Comparison of ENCODE assay signal across 29 cellular contexts in genomic region chr2:45984896-45985488, GRCh38.
DNase-seq lines count a peak whose midpoint lies in the region; ATAC-seq, FAIRE-seq and TF ChIP-seq lines count a peak whose summit lies in the region.
"Had no signal": no experiment of that assay in that cellular context is flagged by ENCODE, and none has a peak within 500 bp of the region (broad histone marks: within the 10 kb centered on the region; RNA-seq: fewer than 3 reads in every experiment).

No MANE protein-coding gene starts in this region.

- ATAC-seq in HG03175 (IDR thresholded peaks at IDR 0.05; ENCODE audit: unreplicated experiment) (peak; percentile 57), upper lobe of right lung (no peak), HG03045 (IDR thresholded peaks at IDR 0.05; ENCODE audit: unreplicated experiment) (no peak), GM18520 (IDR thresholded peaks at IDR 0.05; ENCODE audit: unreplicated experiment) (no peak)
- ATAC-seq: GM23338, K562, right lobe of liver, WTC11 had no signal

- H3K27ac ChIP-seq in upper lobe of right lung, result no peak overlapping the region
- H3K27ac ChIP-seq: right lobe of liver had no signal

- no peaks in the 10 kb centered on the region for H3K9me3 Mint-ChIP-seq in osteocyte (ENCODE audit: unreplicated experiment)
- H3K9me3 Mint-ChIP-seq: activated naive CD4-positive, alpha-beta T cell treated with anti-CD3 and anti-CD28 coated beads, Interleukin-2, amount 10 ng/mL, durations not matched to agents 7 days and 5 days; activated T-helper 1 cell treated with anti-CD3 and anti-CD28 coated beads, Interleukin-12 subunit alpha, Interleukin-12 subunit beta, Interleukin-2, Interleukin-4 antibody, amounts not matched to agents 30 ng/mL and 10 ng/mL and 1 ng/mL, durations not matched to agents 14 hours and 24 hours and 36 hours; brain; CD14-positive monocyte; GM23338; HFFc6; type B pancreatic cell; WTC11 had no signal

- TF ChIP-seq CTCF in osteocyte (IDR thresholded peaks at IDR 0.05), result no peak
- no peak for TF ChIP-seq CTCF in upper lobe of right lung (IDR thresholded peaks at IDR 0.05)

- H3K4me3 Mint-ChIP-seq in osteocyte (ENCODE audit: unreplicated experiment), result no peak overlapping the region
- H3K4me3 Mint-ChIP-seq: activated naive CD4-positive, alpha-beta T cell treated with anti-CD3 and anti-CD28 coated beads, Interleukin-2, amount 10 ng/mL, durations not matched to agents 7 days and 5 days; activated T-helper 1 cell treated with anti-CD3 and anti-CD28 coated beads, Interleukin-12 subunit alpha, Interleukin-12 subunit beta, Interleukin-2, Interleukin-4 antibody, amounts not matched to agents 30 ng/mL and 10 ng/mL and 1 ng/mL, durations not matched to agents 14 hours and 24 hours and 36 hours; brain; CD14-positive monocyte; GM23338; HFFc6; type B pancreatic cell; WTC11 had no signal

- H3K27me3 Mint-ChIP-seq in osteocyte (ENCODE audit: unreplicated experiment), result no peaks in the 10 kb centered on the region
- H3K27me3 Mint-ChIP-seq: activated naive CD4-positive, alpha-beta T cell treated with anti-CD3 and anti-CD28 coated beads, Interleukin-2, amount 10 ng/mL, durations not matched to agents 7 days and 5 days; type B pancreatic cell had no signal

- peak; percentile 76 for FAIRE-seq in GM12891 (lab: Jason Lieb, UNC)
- FAIRE-seq: GM18507, K562 had no signal

- no peaks in the 10 kb centered on the region for H3K9me3 ChIP-seq in upper lobe of right lung
- H3K9me3 ChIP-seq: right lobe of liver had no signal

- no peak overlapping the region for H3K4me3 ChIP-seq in upper lobe of right lung
- H3K4me3 ChIP-seq: GM23338, K562, right lobe of liver had no signal

- H3K4me1 ChIP-seq in upper lobe of right lung, result peaks cover 8% of the 10 kb centered on the region

- no peak for TF ChIP-seq POLR2A in GM12891 (IDR thresholded peaks at IDR 0.05; ENCODE audit: low read depth, low read length)

- intact Hi-C loops in upper lobe of right lung (cut with DNase I), result no loop called here

- no peak overlapping the region for H3K27ac Mint-ChIP-seq in osteocyte (ENCODE audit: unreplicated experiment)
- H3K27ac Mint-ChIP-seq: activated naive CD4-positive, alpha-beta T cell treated with anti-CD3 and anti-CD28 coated beads, Interleukin-2, amount 10 ng/mL, durations not matched to agents 7 days and 5 days; activated T-helper 1 cell treated with anti-CD3 and anti-CD28 coated beads, Interleukin-12 subunit alpha, Interleukin-12 subunit beta, Interleukin-2, Interleukin-4 antibody, amounts not matched to agents 30 ng/mL and 10 ng/mL and 1 ng/mL, durations not matched to agents 14 hours and 24 hours and 36 hours; brain; GM23338; HFFc6; type B pancreatic cell; WTC11 had no signal

- peaks cover 12% of the 10 kb centered on the region for H3K36me3 Mint-ChIP-seq in osteocyte (ENCODE audit: unreplicated experiment)
- H3K36me3 Mint-ChIP-seq: activated naive CD4-positive, alpha-beta T cell treated with anti-CD3 and anti-CD28 coated beads, Interleukin-2, amount 10 ng/mL, durations not matched to agents 7 days and 5 days; brain; WTC11 had no signal

- H3K4me1 Mint-ChIP-seq in osteocyte (ENCODE audit: unreplicated experiment), result no peaks in the 10 kb centered on the region
- H3K4me1 Mint-ChIP-seq: activated naive CD4-positive, alpha-beta T cell treated with anti-CD3 and anti-CD28 coated beads, Interleukin-2, amount 10 ng/mL, durations not matched to agents 7 days and 5 days; brain had no signal

- DNase-seq in GM12891 (ENCODE audit: insufficient read length, low spot score), result no peak
- DNase-seq in dermis blood vessel endothelial cell, result peak; percentile 35
- DNase-seq in osteocyte (ENCODE audit: extremely low spot score, unreplicated experiment), result peak; percentile 27
- DNase-seq in upper lobe of right lung, result no peak
- DNase-seq: activated naive CD4-positive, alpha-beta T cell treated with anti-CD3 and anti-CD28 coated beads, Interleukin-2, amount 10 ng/mL, durations not matched to agents 7 days and 5 days; Calu3; DMS79 treated with DMSO at 0.1 percent for 48 hours; GF-D8; HFFc6; mesenchymal stem cell; NCI-H1436; NCI-H2107; NCI-H446 treated with DMSO at 0.1 percent for 48 hours; right lobe of liver; SHP77 treated with DMSO at 0.1 percent for 48 hours; stimulated activated CD4-positive, alpha-beta T cell treated with anti-CD3 and anti-CD28 coated beads, Interleukin-12 subunit alpha, Interleukin-12 subunit beta, amount 100 ng/mL, for 4 hours; stimulated activated CD4-positive, alpha-beta T cell treated with anti-CD3 and anti-CD28 coated beads, Interleukin-4, amount 100 ng/mL, for 1 hour; substantia nigra had no signal

- H3K27me3 ChIP-seq in upper lobe of right lung, result no peaks in the 10 kb centered on the region
- H3K27me3 ChIP-seq: right lobe of liver had no signal

- H3K36me3 ChIP-seq in upper lobe of right lung, result peaks cover 10% of the 10 kb centered on the region

TF ChIP-seq in GM12891, 5 proteins besides CTCF, POLR2A, EP300 and RAD21:
- TF ChIP-seq TAF1 (IDR thresholded peaks at IDR 0.05; ENCODE audit: low read depth, low read length) (no peak), PAX5 (IDR thresholded peaks at IDR 0.05; ENCODE audit: insufficient read depth, low read length, severe bottlenecking) (peak; percentile 58), POLR2AphosphoS5 (IDR thresholded peaks at IDR 0.05; ENCODE audit: low read depth, low read length) (no peak), POU2F2 (IDR thresholded peaks at IDR 0.05; ENCODE audit: low read depth, low read length) (no peak), SPI1 (IDR thresholded peaks at IDR 0.05; ENCODE audit: low read depth, low read length) (peak; percentile 33)

Comparison
In these comparisons a context has a peak if more than half of its experiments do, and no peak if none do; other contexts are left out.
1. DNase-seq: peak in dermis blood vessel endothelial cell (single experiment) and osteocyte (single experiment); none in GM12891 (single experiment) and upper lobe of right lung (single experiment).